ENCODE assay signal across 32 cellular contexts in the genomic region with DNA sequence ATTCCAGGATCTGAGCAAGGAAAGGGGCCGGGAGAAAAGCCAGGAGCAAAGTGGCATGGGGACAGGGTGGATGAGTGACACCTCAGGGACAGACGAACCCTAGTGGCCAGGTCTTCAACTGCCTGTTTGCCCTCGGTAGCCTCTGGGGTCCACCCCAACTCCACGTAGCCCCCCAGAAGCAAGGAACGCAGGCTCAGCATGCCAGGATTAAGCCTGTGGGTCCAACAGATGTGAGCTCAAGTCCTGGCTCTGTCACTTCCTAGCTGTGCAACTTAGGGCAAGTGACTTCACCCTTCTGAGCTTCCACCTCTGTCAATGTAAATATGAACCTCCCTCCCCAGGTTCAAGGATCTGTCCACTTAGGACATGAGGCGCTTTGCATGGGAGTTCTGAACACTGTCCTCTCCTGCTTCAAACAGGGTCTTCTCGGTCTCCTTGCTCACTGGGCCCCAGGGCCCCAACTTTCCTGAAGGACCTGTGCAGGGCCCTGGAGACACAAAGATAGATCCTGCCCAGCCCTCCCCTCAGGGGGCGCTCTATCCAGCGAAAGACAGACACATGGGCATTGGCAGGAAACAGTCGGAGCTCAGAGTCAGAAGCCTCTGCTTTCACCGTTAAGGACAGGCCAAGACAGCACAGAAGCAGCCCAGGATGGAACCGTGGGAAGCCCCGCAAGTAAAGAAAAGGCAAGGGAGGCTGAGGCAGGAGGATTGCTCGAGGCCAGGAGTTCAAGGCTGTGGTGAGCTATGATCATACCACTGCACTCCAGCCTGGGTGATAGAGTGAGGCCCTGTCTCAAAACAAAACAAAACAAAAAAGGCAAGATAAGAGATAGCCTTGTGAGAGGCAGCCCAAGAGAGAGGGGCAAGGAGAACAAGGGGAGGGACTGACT. TPM values are rescaled to one million over a fixed set of nuclear protein-coding genes. Genes with fewer than 3 reads are reported as not detected.
A peak's percentile ranks its signal among the peaks of the same experiment; 100 is the strongest.
DNase-seq lines count a peak whose midpoint lies in the region; ATAC-seq, FAIRE-seq and TF ChIP-seq lines count a peak whose summit lies in the region.
"Had no signal": no experiment of that assay in that cellular context is flagged by ENCODE, and none has a peak within 500 bp of the region (broad histone marks: within the 10 kb centered on the region; RNA-seq: fewer than 3 reads in every experiment).

No MANE protein-coding gene starts in this region.

- H4K8ac ChIP-seq in H1 (ENCODE audit: extremely low read depth, insufficient read depth, low read length), result no peak overlapping the region

- H2BK20ac ChIP-seq in H1 (ENCODE audit: low read length), result no peak overlapping the region

- no peak for FAIRE-seq in H1 (lab: Jason Lieb, UNC)
- FAIRE-seq: G401.6, RCC 7860 had no signal

- H4K91ac ChIP-seq in H1 (replicated peaks; ENCODE audit: insufficient read length, low read length), result no peak overlapping the region

- no peak overlapping the region for H3K4me2 ChIP-seq in GM23338
- no peak overlapping the region for H3K4me2 ChIP-seq in OCI-LY7 (ENCODE audit: low read length)
- H3K4me2 ChIP-seq in H1 (ENCODE audit: insufficient read depth in 1 of 2, low read depth in 2 of 2, low read length in 2 of 2), result no peak overlapping the region
- H3K4me2 ChIP-seq in neural progenitor cell, result no peak overlapping the region

- H2BK120ac ChIP-seq in H1 (replicated peaks; ENCODE audit: low read depth, low read length), result no peak overlapping the region

- H4K5ac ChIP-seq in H1 (ENCODE audit: insufficient read length, low read depth, low read length), result no peak overlapping the region

- H2AFZ ChIP-seq in GM23338, result no peak overlapping the region
- no peak overlapping the region for H2AFZ ChIP-seq in OCI-LY7 (ENCODE audit: low read length)
- H2AFZ ChIP-seq in H1 (ENCODE audit: low read length), result no peak overlapping the region
- no peak overlapping the region for H2AFZ ChIP-seq in neural progenitor cell (replicated peaks)
- H2AFZ ChIP-seq: parathyroid adenoma had no signal

- peaks cover 7% of the 10 kb centered on the region; the same call in 1 of the 2 replicates for H3K23me2 ChIP-seq in H1 (ENCODE audit: low read depth, low read length)

- H3K4me3 Mint-ChIP-seq in GM23338 (no peak overlapping the region), neural progenitor cell (no peak overlapping the region)
- H3K4me3 Mint-ChIP-seq: memory B cell had no signal

- TF ChIP-seq RAD21 in H1 (IDR thresholded peaks at IDR 0.05 in 1 of 2, conservative IDR thresholded peaks at IDR 0.05 in 1 of 2; ENCODE audit: low read depth in 2 of 2, low read length in 2 of 2), result peak in 1 of 2 experiments; percentile 35; a peak in 2 of 4 replicates

- H3K23ac ChIP-seq in H1 (ENCODE audit: insufficient read length), result no peak overlapping the region

- ATAC-seq in GM23338, result no peak; the same call in 1 of the 3 replicates
- ATAC-seq: left colon; right lobe of liver; stimulated activated naive CD8-positive, alpha-beta T cell treated with anti-CD3 and anti-CD28 coated beads, Interleukin-15, Interleukin-2, amounts not matched to agents 100 U/mL and 50 U/mL, for 24 hours; T-cell had no signal

- no peak for TF ChIP-seq POLR2A in H1 (IDR thresholded peaks at IDR 0.05; ENCODE audit: control extremely low read depth in 1 of 2, low read depth in 2 of 2, low read length in 2 of 2)

- no peak overlapping the region for H2BK5ac ChIP-seq in H1 (ENCODE audit: low read depth, low read length)

- no peak overlapping the region for H2BK15ac ChIP-seq in H1 (ENCODE audit: low read length)

- DNase-seq in GM23338 (ENCODE audit: low spot score), result peak; percentile 52
- no peak for DNase-seq in OCI-LY7 (ENCODE audit: low spot score)
- DNase-seq in H1 (ENCODE audit: low read depth in 1 of 2, low spot score in 2 of 2), result peak in 1 of 2 experiments; percentile 66
- no peak for DNase-seq in neural progenitor cell (ENCODE audit: low spot score)
- DNase-seq in HuH-7.5 (ENCODE audit: low spot score), result no peak
- no peak for DNase-seq in DMS53 treated with DMSO at 0.1 percent for 48 hours (lab: John Stamatoyannopoulos, UW; ENCODE audit: unreplicated experiment)
- DNase-seq in NK-92 treated with Interleukin-12 subunit alpha and Interleukin-12 subunit beta, amount 100 ng/mL, for 24 hours (lab: John Stamatoyannopoulos, UW), result no peak
- no peak for DNase-seq in central memory CD4-positive, alpha-beta T cell
- DNase-seq: activated CD4-positive, CD25-positive, alpha-beta regulatory T cell treated with anti-CD3 and anti-CD28 coated beads, Interleukin-2, amount 50 U/mL, for 72 hours; activated CD8-positive, alpha-beta memory T cell treated with anti-CD3 and anti-CD28 coated beads for 24 hours; activated naive CD4-positive, alpha-beta T cell; activated T-cell treated with anti-CD3 and anti-CD28 coated beads, Interleukin-2, amount 50 U/mL, for 1 hour; amniotic stem cell; CD4-positive, CD25-positive, alpha-beta regulatory T cell; dermis blood vessel endothelial cell; DMS 273 treated with DMSO at 0.1 percent for 48 hours; KBM-7; left colon; MM.1S; naive B cell; NCI-H1436 treated with DMSO at 0.1 percent for 48 hours; NCI-H510A treated with DMSO at 0.1 percent for 48 hours; stimulated activated CD4-positive, alpha-beta T cell treated with anti-CD3 and anti-CD28 coated beads, Interleukin-4, amount 100 ng/mL, for 4 hours; stimulated activated naive CD8-positive, alpha-beta T cell treated with anti-CD3 and anti-CD28 coated beads, Interleukin-15, Interleukin-2, amounts not matched to agents 100 U/mL and 50 U/mL, for 24 hours; T-cell had no signal

- intact Hi-C loops in OCI-LY7 (cut with micrococcal nuclease; ENCODE audit: unreplicated experiment), result no loop called here

- no TSS peak for BruUV-seq in OCI-LY7 (replicated peaks; lab: Mats Ljungman, UMichigan)

- H3K79me2 ChIP-seq in GM23338 (replicated peaks; ENCODE audit: insufficient read depth) (peaks cover 10% of the 10 kb centered on the region), OCI-LY7 (ENCODE audit: insufficient read depth, low read depth, low read length) (peaks cover 11% of the 10 kb centered on the region; the same call in 1 of the 2 replicates), H1 (ENCODE audit: control insufficient read depth in 1 of 2, insufficient read depth in 2 of 2, low read length in 2 of 2) (peaks cover 0 to 13% of the 10 kb centered on the region in 2 experiments; a peak in 2 of 4 replicates), neural progenitor cell (ENCODE audit: low read depth) (peaks cover 18% of the 10 kb centered on the region)
- H3K79me2 ChIP-seq: parathyroid adenoma had no signal

- no peak overlapping the region for H2AK5ac ChIP-seq in H1 (ENCODE audit: low read depth, low read length)

- CTCF ChIA-PET in OCI-LY7 (lab: Charles Lee; ENCODE audit: unreplicated experiment) (no interaction called here), H1 (lab: Charles Lee; ENCODE audit: partially characterized antibody) (interaction anchor here (0.6 to 4.3 kb wide), 17 partner anchors 9 to 315 kb away, joined by 3 to 28 read pairs (median 4); partner anchors contain the start of gene SYDE1)

- no peak overlapping the region for H3K56ac ChIP-seq in H1 (replicated peaks; ENCODE audit: insufficient read length, low read depth, low read length)

- POLR2A ChIA-PET in OCI-LY7 (lab: Charles Lee) (no interaction called here), H1 (lab: Charles Lee; ENCODE audit: partially characterized antibody) (interaction anchor here (0.5 to 6.8 kb wide), 5 partner anchors 8 to 941 kb away, joined by 3 to 52 read pairs (median 4); partner anchors contain the start of gene SYDE1)

- H3K4me1 Mint-ChIP-seq in GM23338, result peaks cover 6% of the 10 kb centered on the region; the same call in 1 of the 3 replicates
- peaks cover 6% of the 10 kb centered on the region for H3K4me1 Mint-ChIP-seq in neural progenitor cell

- H3K27ac ChIP-seq in GM23338 (ENCODE audit: low read depth) (no peak overlapping the region), OCI-LY7 (ENCODE audit: low read depth, low read length, poor library complexity, severe bottlenecking) (no peak overlapping the region), H1 (ENCODE audit: low read depth, low read length) (no peak overlapping the region), neural progenitor cell (no peak overlapping the region)
- H3K27ac ChIP-seq: parathyroid adenoma, right lobe of liver, SJSA1 had no signal

- TF ChIP-seq EP300 in H1 (IDR thresholded peaks at IDR 0.05; ENCODE audit: borderline replicate concordance in 1 of 2, low read depth in 2 of 2, low read length in 2 of 2), result no peak

- H3K9me2 ChIP-seq in GM23338 (ENCODE audit: insufficient read depth), result no peaks in the 10 kb centered on the region
- H3K9me2 ChIP-seq in OCI-LY7 (ENCODE audit: insufficient read depth, low read length), result no peaks in the 10 kb centered on the region

- peaks cover 12% of the 10 kb centered on the region for H3K36me3 ChIP-seq in GM23338 (ENCODE audit: insufficient read depth)
- peaks cover 73% of the 10 kb centered on the region for H3K36me3 ChIP-seq in OCI-LY7 (ENCODE audit: insufficient read depth, low read length)
- peaks cover 16 to 48% (median 39%) of the 10 kb centered on the region in 4 experiments; a peak in 7 of 8 replicates for H3K36me3 ChIP-seq in H1 (ENCODE audit: control insufficient read depth in 2 of 4, insufficient read depth in 4 of 4, low read length in 3 of 4)
- H3K36me3 ChIP-seq in neural progenitor cell, result no peaks in the 10 kb centered on the region

- H3K36me3 Mint-ChIP-seq in GM23338 (ENCODE audit: low read depth), result peaks cover 62% of the 10 kb centered on the region
- peaks cover 29% of the 10 kb centered on the region for H3K36me3 Mint-ChIP-seq in neural progenitor cell

- 0 out of 2 replicates have a peak, but pooled peaks cover 3% of the 10 kb centered on the region for H3K4me1 ChIP-seq in GM23338 (ENCODE audit: insufficient read depth)
- H3K4me1 ChIP-seq in OCI-LY7 (ENCODE audit: insufficient read depth, low read length, poor library complexity, severe bottlenecking), result peaks cover 7% of the 10 kb centered on the region
- H3K4me1 ChIP-seq in H1 (replicated peaks in 1 of 4; ENCODE audit: control insufficient read depth in 3 of 4, insufficient read depth in 4 of 4, low read length in 3 of 4), result peaks cover 0 to 9% (median 1%) of the 10 kb centered on the region in 4 experiments; a peak in 4 of 7 replicates
- no peaks in the 10 kb centered on the region for H3K4me1 ChIP-seq in neural progenitor cell

- H3K14ac ChIP-seq in H1 (ENCODE audit: insufficient read length), result no peak overlapping the region

- H3K27me3 ChIP-seq in GM23338 (ENCODE audit: insufficient read depth) (no peaks in the 10 kb centered on the region), H1 (replicated peaks in 1 of 4; ENCODE audit: control insufficient read depth in 3 of 4, extremely low read depth in 1 of 4, insufficient read depth in 3 of 4, low read length in 3 of 4) (no peaks in the 10 kb centered on the region), neural progenitor cell (no peaks in the 10 kb centered on the region)
- H3K27me3 ChIP-seq: right lobe of liver, SJSA1 had no signal

- no peaks in the 10 kb centered on the region; the same call in 2 of the 3 replicates for H3K9me3 Mint-ChIP-seq in GM23338
- no peaks in the 10 kb centered on the region for H3K9me3 Mint-ChIP-seq in neural progenitor cell
- H3K9me3 Mint-ChIP-seq: CD4-positive, CD25-positive, alpha-beta regulatory T cell; memory B cell; T-cell had no signal

- no peaks in the 10 kb centered on the region for H4K20me1 ChIP-seq in GM23338 (replicated peaks; ENCODE audit: insufficient read depth)
- H4K20me1 ChIP-seq in OCI-LY7 (ENCODE audit: insufficient read depth, low read length), result no peaks in the 10 kb centered on the region
- H4K20me1 ChIP-seq in H1 (replicated peaks in 1 of 2; ENCODE audit: control insufficient read depth in 1 of 2, insufficient read depth in 2 of 2, low read length in 2 of 2), result peaks cover 3 to 5% of the 10 kb centered on the region in 2 experiments
- peaks cover 4% of the 10 kb centered on the region for H4K20me1 ChIP-seq in neural progenitor cell (ENCODE audit: low read depth)

- peaks cover 4% of the 10 kb centered on the region; the same call in 1 of the 2 replicates for H3F3A ChIP-seq in GM23338 (replicated peaks; ENCODE audit: low read depth)
- H3F3A ChIP-seq in neural progenitor cell (ENCODE audit: low read depth), result peaks cover 6% of the 10 kb centered on the region

- no peak overlapping the region for H3K9ac ChIP-seq in H1 (replicated peaks in 1 of 4; ENCODE audit: extremely low read depth in 1 of 4, low read depth in 3 of 4, low read length in 3 of 4)
- no peak overlapping the region for H3K9ac ChIP-seq in neural progenitor cell
- H3K9ac ChIP-seq: parathyroid adenoma had no signal

- peak; percentile 48 to 65 for TF ChIP-seq CTCF in GM23338 (conservative IDR thresholded peaks at IDR 0.05; ENCODE audit: low read depth in 2 of 2)
- TF ChIP-seq CTCF in OCI-LY7 (conservative IDR thresholded peaks at IDR 0.05; ENCODE audit: low read length), result 0 out of 2 replicates have a peak, but pooled peaks have one; percentile 37
- TF ChIP-seq CTCF in H1 (IDR thresholded peaks at IDR 0.05; ENCODE audit: control extremely low read depth in 1 of 3, insufficient read depth in 1 of 3, low read depth in 1 of 3, low read length in 3 of 3), result peak; percentile 36 to 48 (median 40)
- peak; percentile 7 for TF ChIP-seq CTCF in neural progenitor cell (IDR thresholded peaks at IDR 0.05)

- no peaks in the 10 kb centered on the region for H3K9me3 ChIP-seq in OCI-LY7 (ENCODE audit: low read length)
- peaks cover 4 to 7% of the 10 kb centered on the region in 2 experiments; a peak in 1 of 4 replicates for H3K9me3 ChIP-seq in H1 (ENCODE audit: insufficient read depth in 2 of 2, low read depth in 1 of 2, low read length in 1 of 2)
- H3K9me3 ChIP-seq in neural progenitor cell (ENCODE audit: low read depth), result no peaks in the 10 kb centered on the region
- H3K9me3 ChIP-seq: right lobe of liver, SJSA1 had no signal

- H3K27me3 Mint-ChIP-seq in GM23338 (ENCODE audit: insufficient read depth, low read depth, poor library complexity) (peaks cover 23% of the 10 kb centered on the region), neural progenitor cell (ENCODE audit: insufficient read depth, low read depth) (peaks cover 4% of the 10 kb centered on the region)
- H3K27me3 Mint-ChIP-seq: memory B cell, naive B cell, T-cell had no signal

- H2BK12ac ChIP-seq in H1 (ENCODE audit: low read depth, low read length), result no peak overlapping the region

- H3K79me1 ChIP-seq in H1 (ENCODE audit: low read depth, low read length), result peaks cover 9% of the 10 kb centered on the region

- H3K18ac ChIP-seq in H1 (ENCODE audit: extremely low read depth, low read length), result no peak overlapping the region

- no peak overlapping the region for H3K4ac ChIP-seq in H1 (replicated peaks; ENCODE audit: insufficient read length, low read depth, low read length)

- 85% methylated on average over 14 of the region's 14 CpGs; no CpG with 5 or more reads in 1 of the 2 experiments for WGBS in H1 (ENCODE audit: extremely low coverage in 1 of 2, insufficient coverage in 1 of 2, insufficient read length in 1 of 2, insufficient replicate concordance in 2 of 2, low coverage in 1 of 2, low lambda C conversion rate in 2 of 2, missing lambda C conversion rate in 1 of 2), 2 experiments

- no peak overlapping the region for H3K4me3 ChIP-seq in GM23338
- H3K4me3 ChIP-seq in OCI-LY7 (ENCODE audit: low read depth, low read length, poor library complexity, severe bottlenecking), result no peak overlapping the region
- H3K4me3 ChIP-seq in H1 (ENCODE audit: extremely low read depth in 1 of 4, insufficient read depth in 2 of 4, low read depth in 3 of 4, low read length in 4 of 4), result no peak overlapping the region
- no peak overlapping the region for H3K4me3 ChIP-seq in neural progenitor cell
- H3K4me3 ChIP-seq: right lobe of liver, SJSA1 had no signal

- H3K27ac Mint-ChIP-seq in GM23338 (no peak overlapping the region), neural progenitor cell (peak overlapping the region; percentile 20)
- H3K27ac Mint-ChIP-seq: T-cell had no signal

RNA-seq across cellular contexts. Expression of gene SYDE1, which starts 13.2 kb away (rescaled TPM):
- 14.3 and 21.4 TPM in 2 replicates for total RNA-seq in GM23338 (2014; rRNA removed; shearing (Covaris generic))
- polyA plus RNA-seq in GM23338 (2016; fragmentation: Nextera tagmentation; extraction: Ambion mirVana) (3.4 and 4.1 TPM in 2 replicates), H1 (2011; rRNA removed) (12.0 and 16.1 TPM in 2 replicates)
- not detected in 2 replicates for total RNA-seq in OCI-LY7 (2014; rRNA removed; shearing (Covaris generic))
- total RNA-seq in OCI-LY7 (2022) (not detected in 2 replicates), neural progenitor cell (ENCODE audit: low replicate concordance) (8.0 and 25.2 TPM in 2 replicates)
- 16.8 and 17.7 TPM in 2 replicates for total RNA-seq in H1 (2021; fragmentation: NEBNext Ultra II Directional; extraction: Animal tissue kit (Norgen Biotek cat#: 25700))
- 11.1 TPM for polyA plus RNA-seq in H1 (2011; cell fraction: cytosol; rRNA removed)
- 38.2 TPM for polyA plus RNA-seq in H1 (2011; cell fraction: nucleus; rRNA removed)
- polyA plus RNA-seq in H1 (2012, experiment 1 of 2), result 7.5 to 11.4 TPM (median 10.6 TPM) in 4 replicates
- polyA plus RNA-seq in H1 (2012, experiment 2 of 2), result 9.2 TPM
- polyA plus RNA-seq in H1 (2013, experiment 1 of 2), result 8.5 TPM
- 8.7 TPM for polyA plus RNA-seq in H1 (2013, experiment 2 of 2)
- polyA minus RNA-seq in H1 (2011; rRNA and poly(A)+ RNA removed), result 5.5 and 7.4 TPM in 2 replicates
- polyA minus RNA-seq in H1 (2011; cell fraction: cytosol; rRNA and poly(A)+ RNA removed), result 11.4 TPM
- 15.4 TPM for polyA minus RNA-seq in H1 (2011; cell fraction: nucleus; rRNA and poly(A)+ RNA removed)
- total RNA-seq: CD4-positive, CD25-positive, alpha-beta regulatory T cell had no signal
- polyA plus RNA-seq: CD4-positive, CD25-positive, alpha-beta regulatory T cell had no signal

RNA-seq across cellular contexts. Expression of gene OR1I1, which starts 38.4 kb away (rescaled TPM):
- not detected in 2 replicates for total RNA-seq in GM23338 (2014; rRNA removed; shearing (Covaris generic))
- polyA plus RNA-seq in GM23338 (2016; fragmentation: Nextera tagmentation; extraction: Ambion mirVana) (not detected in 2 replicates), H1 (2011; rRNA removed) (not detected in 2 replicates)
- not detected in 2 replicates for total RNA-seq in OCI-LY7 (2014; rRNA removed; shearing (Covaris generic))
- total RNA-seq in OCI-LY7 (2022) (not detected in 2 replicates), neural progenitor cell (ENCODE audit: low replicate concordance) (not detected in 2 replicates)
- total RNA-seq in H1 (2021; fragmentation: NEBNext Ultra II Directional; extraction: Animal tissue kit (Norgen Biotek cat#: 25700)), result not detected in 2 replicates
- polyA plus RNA-seq in H1 (2011; cell fraction: cytosol; rRNA removed), result not detected
- polyA plus RNA-seq in H1 (2011; cell fraction: nucleus; rRNA removed), result not detected
- polyA plus RNA-seq in H1 (2012, experiment 1 of 2), result not detected in 4 replicates
- polyA plus RNA-seq in H1 (2012, experiment 2 of 2), result not detected
- not detected for polyA plus RNA-seq in H1 (2013, experiment 1 of 2)
- not detected for polyA plus RNA-seq in H1 (2013, experiment 2 of 2)
- not detected in 2 replicates for polyA minus RNA-seq in H1 (2011; rRNA and poly(A)+ RNA removed)
- not detected for polyA minus RNA-seq in H1 (2011; cell fraction: cytosol; rRNA and poly(A)+ RNA removed)
- polyA minus RNA-seq in H1 (2011; cell fraction: nucleus; rRNA and poly(A)+ RNA removed), result not detected
- total RNA-seq: cardiac septum; CD4-positive, CD25-positive, alpha-beta regulatory T cell; dermis blood vessel endothelial cell; left colon; right lobe of liver; SJSA1; T-cell had no signal
- polyA plus RNA-seq: CD4-positive, CD25-positive, alpha-beta regulatory T cell had no signal
